1 cellular context compared by ENCODE assay signal in the genomic region with DNA sequence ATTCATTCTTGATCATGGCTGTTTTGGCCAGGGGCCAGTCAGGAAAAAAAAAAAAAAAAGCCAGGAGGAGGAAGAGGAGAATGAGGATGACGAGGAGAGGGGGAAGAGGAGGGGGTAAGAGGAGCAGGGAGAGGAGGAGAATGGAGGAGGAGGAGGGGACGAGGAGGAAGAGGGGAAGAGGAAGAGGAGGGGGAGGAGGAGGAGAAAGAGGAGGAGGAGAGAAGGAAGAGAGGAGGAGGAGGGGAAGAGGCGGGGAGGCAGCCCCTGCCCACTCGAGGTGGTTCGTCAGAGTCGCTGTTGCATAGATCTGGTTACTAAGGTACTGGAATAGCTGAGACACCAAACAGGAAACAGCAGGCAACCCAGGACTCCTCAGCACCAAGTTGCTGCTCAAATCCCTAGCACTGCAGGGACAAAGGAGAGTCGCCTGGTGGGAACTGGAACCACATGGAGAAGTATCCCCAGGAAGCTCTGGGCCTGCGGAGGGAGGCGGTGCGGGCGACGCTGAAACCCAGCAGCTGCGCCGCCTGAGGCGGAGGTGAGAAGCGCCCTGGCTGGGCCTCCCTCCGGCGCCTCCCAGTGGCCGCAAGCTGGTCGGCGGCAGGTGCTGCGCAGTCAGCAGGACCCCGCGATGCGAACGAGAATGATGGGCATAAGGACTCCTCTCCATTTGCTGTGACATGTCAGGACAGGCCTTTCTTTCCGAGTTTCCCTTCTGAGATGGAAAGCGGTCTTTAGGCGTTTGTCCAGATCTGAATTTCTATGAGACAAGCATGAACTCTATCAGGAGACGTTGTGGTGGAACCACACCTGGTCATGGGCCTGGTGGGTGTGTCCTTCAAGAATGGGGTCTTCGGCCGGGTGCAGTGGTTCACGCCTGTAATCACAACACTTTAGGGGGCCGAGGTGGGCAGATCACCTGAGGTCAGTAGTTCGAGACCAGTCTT.
TF ChIP-seq lines count a peak whose summit lies in the region.

No MANE protein-coding gene starts in this region.

TF ChIP-seq in SK-N-SH treated with all-trans-retinoic acid at 6 μM for 48 hours, 23 proteins besides CTCF, POLR2A, EP300 and RAD21 (continued from another document):
- no peak for TF ChIP-seq ESRRG (CRISPR knock-in tag; IDR thresholded peaks at IDR 0.05)
- TF ChIP-seq OSR1 (CRISPR knock-in tag; IDR thresholded peaks at IDR 0.05): no peak
